ENCODE assay signal across 32 cellular contexts in the genomic region with DNA sequence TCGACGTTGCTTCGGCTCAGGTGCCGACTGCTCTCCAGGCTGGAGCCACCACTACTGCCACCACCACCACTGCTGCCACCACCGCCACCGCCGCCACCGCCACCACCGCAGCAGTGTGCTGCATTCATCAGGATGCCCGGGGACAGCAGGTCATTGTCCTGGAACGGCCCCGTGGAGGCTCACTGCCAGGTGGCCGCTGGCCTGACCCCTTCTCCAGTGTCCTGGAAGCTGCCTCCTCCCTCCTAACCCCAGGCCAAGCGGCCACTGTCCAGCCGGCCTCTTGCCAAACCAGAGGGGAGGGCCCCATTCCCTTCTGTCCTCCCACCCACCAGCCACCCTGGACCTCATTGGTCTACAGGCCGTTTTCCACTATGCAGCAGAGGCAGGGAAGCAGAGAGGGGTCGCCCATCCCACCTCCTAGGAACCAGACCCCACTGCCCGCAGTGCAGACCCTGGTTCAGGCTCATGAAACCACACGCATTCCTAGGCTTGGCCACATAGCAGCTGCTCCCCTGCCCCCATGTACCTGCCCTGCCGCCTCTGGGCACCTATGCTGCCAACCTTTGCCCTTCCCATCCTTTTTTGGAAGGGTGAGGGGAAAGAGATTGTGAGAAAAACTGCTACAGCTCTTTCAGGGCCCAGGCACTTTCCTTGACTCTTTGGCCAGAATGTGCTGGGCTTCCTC. TPM values are rescaled to one million over a fixed set of nuclear protein-coding genes. Genes with fewer than 3 reads are reported as not detected.
DNase-seq lines count a peak whose midpoint lies in the region; ATAC-seq, FAIRE-seq and TF ChIP-seq lines count a peak whose summit lies in the region.
"Had no signal": no experiment of that assay in that cellular context is flagged by ENCODE, and none has a peak within 500 bp of the region (broad histone marks: within the 10 kb centered on the region; RNA-seq: fewer than 3 reads in every experiment).

No MANE protein-coding gene starts in this region.

- no peaks in the 10 kb centered on the region for H3K79me2 ChIP-seq in HepG2 (ENCODE audit: insufficient read depth, low read length)

- CTCF ChIA-PET in HepG2 (lab: Yijun Ruan, JAX; ENCODE audit: low intra/inter-chr PET ratio, low total read pairs) = no interaction called here
- CTCF ChIA-PET in activated CD8-positive, alpha-beta T cell treated with anti-CD3 and anti-CD28 coated beads, Interleukin-2, amount 10 ng/mL, durations not matched to agents 7 days and 5 days (lab: Charles Lee) = no interaction called here

- WGBS in HepG2 (ENCODE audit: low lambda C conversion rate) = 84% methylated on average over 16 of the region's 20 CpGs

- no peak overlapping the region for H3K9ac ChIP-seq in duodenal mucosa (ENCODE audit: low read depth in 1 of 2, low read length in 2 of 2)
- H3K9ac ChIP-seq in HepG2 (ENCODE audit: insufficient read depth, low read depth, low read length) = no peak overlapping the region

- H3K9me3 Mint-ChIP-seq in effector memory CD8-positive, alpha-beta T cell = no peaks in the 10 kb centered on the region
- no peaks in the 10 kb centered on the region for H3K9me3 Mint-ChIP-seq in activated CD8-positive, alpha-beta T cell treated with anti-CD3 and anti-CD28 coated beads, Interleukin-2, amount 10 ng/mL, durations not matched to agents 7 days and 5 days (ENCODE audit: insufficient read depth)
- H3K9me3 Mint-ChIP-seq: activated naive CD4-positive, alpha-beta T cell treated with anti-CD3 and anti-CD28 coated beads, Interleukin-2, amount 50 U/mL, for 24 hours; activated T-helper 2 cell treated with anti-CD3 and anti-CD28 coated beads, Interferon-gamma antibody, Interleukin-2, Interleukin-4, amounts not matched to agents 10 μg/mL and 5 μg/mL and 100 μg/mL, durations not matched to agents 14 hours and 24 hours and 36 hours; CD8-positive, alpha-beta memory T cell; stimulated activated memory B cell treated with anti-CD40 and anti-IgM and Interleukin-4, amounts not matched to agents 10 μg/mL and 1 μg/mL and 100 μg/mL, for 72 hours had no signal

- H3K4me3 ChIP-seq in RWPE2 (ENCODE audit: severe bottlenecking) (no peak overlapping the region), duodenal mucosa (ENCODE audit: low read depth in 1 of 2, low read length in 2 of 2) (no peak overlapping the region), HepG2 (replicated peaks in 1 of 3; ENCODE audit: insufficient read depth in 1 of 3, low read depth in 2 of 3, low read length in 3 of 3) (no peak overlapping the region)
- H3K4me3 ChIP-seq: cardiac muscle cell, HAP-1, lower lobe of right lung, SJSA1, upper lobe of left lung had no signal

- TF ChIP-seq CTCF in RWPE2 (IDR thresholded peaks at IDR 0.05; ENCODE audit: poor library complexity, severe bottlenecking) = no peak
- no peak for TF ChIP-seq CTCF in HepG2 (CRISPR knock-in tag; IDR thresholded peaks at IDR 0.05)

- no peaks in the 10 kb centered on the region for H3K27me3 Mint-ChIP-seq in effector memory CD8-positive, alpha-beta T cell
- H3K27me3 Mint-ChIP-seq in activated CD8-positive, alpha-beta T cell treated with anti-CD3 and anti-CD28 coated beads, Interleukin-2, amount 10 ng/mL, durations not matched to agents 7 days and 5 days (ENCODE audit: low read depth) = no peaks in the 10 kb centered on the region
- H3K27me3 Mint-ChIP-seq: activated CD4-positive, alpha-beta T cell treated with anti-CD3 and anti-CD28 coated beads for 36 hours; activated naive CD4-positive, alpha-beta T cell treated with anti-CD3 and anti-CD28 coated beads, Interleukin-2, amount 50 U/mL, for 24 hours; CD8-positive, alpha-beta memory T cell; stimulated activated memory B cell treated with anti-CD40 and anti-IgM and Interleukin-4, amounts not matched to agents 10 μg/mL and 1 μg/mL and 100 μg/mL, for 72 hours had no signal

- intact Hi-C loops in HepG2 (cut with micrococcal nuclease; ENCODE audit: unreplicated experiment) = no loop called here
- intact Hi-C loops in sciatic nerve (cut with DNase I) = no loop called here

- no peak for TF ChIP-seq POLR2A in HepG2 (IDR thresholded peaks at IDR 0.05; ENCODE audit: insufficient read depth in 1 of 2, low read depth in 2 of 2, low read length in 2 of 2)

- ATAC-seq in RWPE2 (ENCODE audit: low read depth) = no peak
- no peak for ATAC-seq in HepG2
- ATAC-seq in sciatic nerve = peak; percentile 73
- ATAC-seq in effector memory CD8-positive, alpha-beta T cell (replicated peaks) = no peak
- ATAC-seq in HG03460 (IDR thresholded peaks at IDR 0.05; ENCODE audit: unreplicated experiment) = no peak
- ATAC-seq in GM19324 (IDR thresholded peaks at IDR 0.05; ENCODE audit: low FRiP score, unreplicated experiment) = no peak
- no peak for ATAC-seq in activated CD8-positive, alpha-beta T cell treated with anti-CD3 and anti-CD28 coated beads, Interleukin-2, amount 10 ng/mL, durations not matched to agents 7 days and 5 days
- ATAC-seq: activated CD4-positive, alpha-beta T cell treated with anti-CD3 and anti-CD28 coated beads for 36 hours; lower lobe of right lung; stimulated activated memory B cell treated with anti-CD40 and anti-IgM and Interleukin-4, amounts not matched to agents 10 μg/mL and 1 μg/mL and 100 μg/mL, for 72 hours had no signal

- H3K4me2 ChIP-seq in HepG2 (ENCODE audit: low read depth, low read length) = no peak overlapping the region

- TF ChIP-seq RAD21 in HepG2 (CRISPR knock-in tag; IDR thresholded peaks at IDR 0.05) = no peak

- H2AFZ ChIP-seq in HepG2 (ENCODE audit: low read length) = no peak overlapping the region

- no peak overlapping the region for H3K4me3 Mint-ChIP-seq in effector memory CD8-positive, alpha-beta T cell
- H3K4me3 Mint-ChIP-seq in activated CD8-positive, alpha-beta T cell treated with anti-CD3 and anti-CD28 coated beads, Interleukin-2, amount 10 ng/mL, durations not matched to agents 7 days and 5 days = no peak overlapping the region
- H3K4me3 Mint-ChIP-seq: activated CD4-positive, alpha-beta T cell treated with anti-CD3 and anti-CD28 coated beads for 36 hours; activated naive CD4-positive, alpha-beta T cell treated with anti-CD3 and anti-CD28 coated beads, Interleukin-2, amount 50 U/mL, for 24 hours; CD8-positive, alpha-beta memory T cell; stimulated activated memory B cell treated with anti-CD40 and anti-IgM and Interleukin-4, amounts not matched to agents 10 μg/mL and 1 μg/mL and 100 μg/mL, for 72 hours had no signal

- no peak for FAIRE-seq in HepG2 (lab: Jason Lieb, UNC)
- FAIRE-seq: GM18507, keratinocyte, RCC 7860 had no signal

- H3K27me3 ChIP-seq in RWPE2 (ENCODE audit: insufficient read depth, poor library complexity, severe bottlenecking) (no peaks in the 10 kb centered on the region), duodenal mucosa (ENCODE audit: control insufficient read depth in 1 of 2, insufficient read depth in 2 of 2, low read length in 2 of 2) (no peaks in the 10 kb centered on the region), HepG2 (ENCODE audit: control insufficient read depth in 1 of 2, insufficient read depth in 2 of 2, low read length in 2 of 2) (no peaks in the 10 kb centered on the region)
- H3K27me3 ChIP-seq: BE2C, cardiac muscle cell, SJSA1, upper lobe of left lung had no signal

- H3K9me3 ChIP-seq in RWPE2 (ENCODE audit: severe bottlenecking) (no peaks in the 10 kb centered on the region), duodenal mucosa (ENCODE audit: control insufficient read depth in 1 of 2, low read length in 2 of 2) (no peaks in the 10 kb centered on the region), HepG2 (ENCODE audit: low read length) (no peaks in the 10 kb centered on the region)
- H3K9me3 ChIP-seq: BE2C, HAP-1, lower lobe of right lung, SJSA1, upper lobe of left lung had no signal

- no TSS peak for BruUV-seq in HepG2 (replicated peaks; lab: Mats Ljungman, UMichigan)

- H3K36me3 Mint-ChIP-seq in effector memory CD8-positive, alpha-beta T cell (ENCODE audit: insufficient read depth) = no peaks in the 10 kb centered on the region
- no peaks in the 10 kb centered on the region for H3K36me3 Mint-ChIP-seq in activated CD8-positive, alpha-beta T cell treated with anti-CD3 and anti-CD28 coated beads, Interleukin-2, amount 10 ng/mL, durations not matched to agents 7 days and 5 days (ENCODE audit: low read depth)
- H3K36me3 Mint-ChIP-seq: stimulated activated memory B cell treated with anti-CD40 and anti-IgM and Interleukin-4, amounts not matched to agents 10 μg/mL and 1 μg/mL and 100 μg/mL, for 72 hours had no signal

- no peak overlapping the region for H3K27ac Mint-ChIP-seq in effector memory CD8-positive, alpha-beta T cell
- H3K27ac Mint-ChIP-seq in activated CD8-positive, alpha-beta T cell treated with anti-CD3 and anti-CD28 coated beads, Interleukin-2, amount 10 ng/mL, durations not matched to agents 7 days and 5 days = no peak overlapping the region
- H3K27ac Mint-ChIP-seq: activated CD4-positive, alpha-beta T cell treated with anti-CD3 and anti-CD28 coated beads for 36 hours; activated naive CD4-positive, alpha-beta T cell treated with anti-CD3 and anti-CD28 coated beads, Interleukin-2, amount 50 U/mL, for 24 hours; activated T-helper 2 cell treated with anti-CD3 and anti-CD28 coated beads, Interferon-gamma antibody, Interleukin-2, Interleukin-4, amounts not matched to agents 10 μg/mL and 5 μg/mL and 100 μg/mL, durations not matched to agents 14 hours and 24 hours and 36 hours; CD8-positive, alpha-beta memory T cell; stimulated activated memory B cell treated with anti-CD40 and anti-IgM and Interleukin-4, amounts not matched to agents 10 μg/mL and 1 μg/mL and 100 μg/mL, for 72 hours had no signal

- H3K4me1 ChIP-seq in RWPE2 (ENCODE audit: insufficient read depth, poor library complexity, severe bottlenecking) (no peaks in the 10 kb centered on the region), duodenal mucosa (ENCODE audit: control insufficient read depth in 1 of 2, insufficient read depth in 2 of 2, low read length in 2 of 2) (peaks cover 14 to 15% of the 10 kb centered on the region in 2 donors), HepG2 (ENCODE audit: insufficient read depth, low read length) (peaks cover 12% of the 10 kb centered on the region)
- H3K4me1 ChIP-seq: BE2C, HAP-1, lower lobe of right lung, SJSA1, upper lobe of left lung had no signal

- no peaks in the 10 kb centered on the region for H3K4me1 Mint-ChIP-seq in effector memory CD8-positive, alpha-beta T cell (ENCODE audit: low read depth in 2 of 2)
- H3K4me1 Mint-ChIP-seq in activated CD8-positive, alpha-beta T cell treated with anti-CD3 and anti-CD28 coated beads, Interleukin-2, amount 10 ng/mL, durations not matched to agents 7 days and 5 days (ENCODE audit: low read depth) = peaks cover 3% of the 10 kb centered on the region
- H3K4me1 Mint-ChIP-seq: activated naive CD4-positive, alpha-beta T cell treated with anti-CD3 and anti-CD28 coated beads, Interleukin-2, amount 50 U/mL, for 24 hours; CD8-positive, alpha-beta memory T cell had no signal

- in situ Hi-C loops in HepG2 (cut with HindIII; ENCODE audit: extremely low pct_ligation_motif_present, low pct_unique_long_range_greater_than_20kb) = no loop called here

- POLR2A ChIA-PET in HepG2 (lab: Yijun Ruan, JAX) = no interaction called here
- POLR2A ChIA-PET in activated CD8-positive, alpha-beta T cell treated with anti-CD3 and anti-CD28 coated beads, Interleukin-2, amount 10 ng/mL, durations not matched to agents 7 days and 5 days (lab: Charles Lee) = interaction anchor here (1.4 kb wide), 1 partner anchor 13 kb away, joined by 6 read pairs; no protein-coding TSS in a partner anchor

- TF ChIP-seq EP300 in HepG2 (IDR thresholded peaks at IDR 0.05; ENCODE audit: low read depth in 2 of 2, low read length in 2 of 2) = no peak
- TF ChIP-seq EP300 in HepG2 (CRISPR knock-in tag; IDR thresholded peaks at IDR 0.05; ENCODE audit: borderline replicate concordance) = no peak

- H3K36me3 ChIP-seq in RWPE2 (ENCODE audit: low read depth) (no peaks in the 10 kb centered on the region), duodenal mucosa (ENCODE audit: control insufficient read depth in 1 of 2, insufficient read depth in 2 of 2, low read length in 2 of 2) (peaks cover 0 to 17% of the 10 kb centered on the region in 2 donors), HepG2 (replicated peaks in 1 of 2; ENCODE audit: control insufficient read depth in 1 of 2, insufficient read depth in 2 of 2, low read length in 2 of 2) (peaks cover under 1 to 3% of the 10 kb centered on the region in 2 experiments; a peak in 3 of 5 replicates)
- H3K36me3 ChIP-seq: BE2C, cardiac muscle cell, HAP-1, SJSA1 had no signal

- H3K27ac ChIP-seq in RWPE2 (ENCODE audit: poor library complexity, severe bottlenecking) = no peak overlapping the region
- H3K27ac ChIP-seq in duodenal mucosa (ENCODE audit: low read depth, low read length) = peak overlapping the region; percentile 5
- peak overlapping the region; percentile 44 for H3K27ac ChIP-seq in HepG2 (ENCODE audit: extremely low read length, insufficient read depth, low read length)
- H3K27ac ChIP-seq: cardiac muscle cell, lower lobe of right lung, SJSA1, upper lobe of left lung, VCaP had no signal

- no peaks in the 10 kb centered on the region for H4K20me1 ChIP-seq in HepG2 (ENCODE audit: insufficient read depth, low read length)

- DNase-seq in RWPE2 (ENCODE audit: low spot score) (peak; percentile 63), HepG2 (ENCODE audit: low spot score) (no peak), sciatic nerve (ENCODE audit: low spot score) (no peak)
- DNase-seq in effector memory CD8-positive, alpha-beta T cell = no peak
- no peak for DNase-seq in activated CD8-positive, alpha-beta T cell treated with anti-CD3 and anti-CD28 coated beads, Interleukin-2, amount 10 ng/mL, durations not matched to agents 7 days and 5 days
- DNase-seq: activated CD4-positive, alpha-beta T cell treated with anti-CD3 and anti-CD28 coated beads for 36 hours; activated CD8-positive, alpha-beta memory T cell treated with anti-CD3 and anti-CD28 coated beads for 24 hours; activated T-cell treated with anti-CD3 and anti-CD28 coated beads for 4 hours; aorta; cortex of kidney; EL; erythroblast; lower lobe of right lung; NCI-H2107; NCI-H748 treated with DMSO at 0.1 percent for 48 hours; T-helper 9 cell had no signal

RNA-seq across cellular contexts. Expression of gene ARL6IP4, which starts 15.2 kb away (rescaled TPM):
- total RNA-seq in HepG2 (2016; rRNA removed; fragmentation: Illumina TruSeq; extraction: Trizol) = 178 and 220 TPM in 2 replicates
- total RNA-seq in HepG2 (2016; cell fraction: cytosol; rRNA removed; fragmentation: Illumina TruSeq; extraction: Trizol; ENCODE audit: low read depth) = 710 and 791 TPM in 2 replicates
- 169 and 227 TPM in 2 replicates for total RNA-seq in HepG2 (2016; cell fraction: insoluble cytoplasmic fraction; rRNA removed; fragmentation: Illumina TruSeq; extraction: Trizol)
- total RNA-seq in HepG2 (2016; cell fraction: membrane; rRNA removed; fragmentation: Illumina TruSeq; extraction: Trizol) = 491 and 557 TPM in 2 replicates
- 80.1 and 103 TPM in 2 replicates for total RNA-seq in HepG2 (2016; cell fraction: nucleus; rRNA removed; fragmentation: Illumina TruSeq; extraction: Trizol)
- 155 and 179 TPM in 2 replicates for polyA plus RNA-seq in HepG2 (2011; rRNA removed)
- 176 and 208 TPM in 2 replicates for polyA plus RNA-seq in HepG2 (2011; cell fraction: cytosol; rRNA removed)
- 332 and 368 TPM in 2 replicates for polyA plus RNA-seq in HepG2 (2011; cell fraction: nucleus; rRNA removed)
- polyA plus RNA-seq in HepG2 (2012) = 109 and 121 TPM in 2 replicates
- 761 and 860 TPM in 2 replicates for polyA plus RNA-seq in HepG2 (2016; cell fraction: cytosol; fragmentation: Illumina TruSeq; extraction: Trizol; ENCODE audit: low read depth)
- polyA plus RNA-seq in HepG2 (2016; cell fraction: insoluble cytoplasmic fraction; fragmentation: Illumina TruSeq; extraction: Trizol; ENCODE audit: low read depth) = 159 and 186 TPM in 2 replicates
- 440 and 496 TPM in 2 replicates for polyA plus RNA-seq in HepG2 (2016; cell fraction: membrane; fragmentation: Illumina TruSeq; extraction: Trizol; ENCODE audit: low read depth)
- polyA plus RNA-seq in HepG2 (2016; cell fraction: nucleus; fragmentation: Illumina TruSeq; extraction: Trizol; ENCODE audit: insufficient read depth, low read depth) = 178 and 189 TPM in 2 replicates
- polyA minus RNA-seq in HepG2 (2011; rRNA and poly(A)+ RNA removed; ENCODE audit: low replicate concordance) = 30.5 and 34.7 TPM in 2 replicates
- 30.8 and 31.7 TPM in 2 replicates for polyA minus RNA-seq in HepG2 (2011; cell fraction: cytosol; rRNA and poly(A)+ RNA removed)
- 19.3 and 22.6 TPM in 2 replicates for polyA minus RNA-seq in HepG2 (2011; cell fraction: nucleus; rRNA and poly(A)+ RNA removed)
- 136 TPM for total RNA-seq in sciatic nerve
- total RNA-seq in activated CD8-positive, alpha-beta T cell treated with anti-CD3 and anti-CD28 coated beads, Interleukin-2, amount 10 ng/mL, durations not matched to agents 7 days and 5 days = 100 to 1,000 TPM; 204 to 213 TPM

RNA-seq across cellular contexts. Expression of gene OGFOD2, which starts 20.6 kb away (rescaled TPM):
- total RNA-seq in HepG2 (2016; rRNA removed; fragmentation: Illumina TruSeq; extraction: Trizol) (10.6 and 14.6 TPM in 2 replicates), sciatic nerve (12.8 TPM)
- 4.5 and 4.8 TPM in 2 replicates for total RNA-seq in HepG2 (2016; cell fraction: cytosol; rRNA removed; fragmentation: Illumina TruSeq; extraction: Trizol; ENCODE audit: low read depth)
- total RNA-seq in HepG2 (2016; cell fraction: insoluble cytoplasmic fraction; rRNA removed; fragmentation: Illumina TruSeq; extraction: Trizol) = 12.7 and 14.8 TPM in 2 replicates
- total RNA-seq in HepG2 (2016; cell fraction: membrane; rRNA removed; fragmentation: Illumina TruSeq; extraction: Trizol) = 8.7 and 8.8 TPM in 2 replicates
- 11.1 and 14.0 TPM in 2 replicates for total RNA-seq in HepG2 (2016; cell fraction: nucleus; rRNA removed; fragmentation: Illumina TruSeq; extraction: Trizol)
- polyA plus RNA-seq in HepG2 (2011; rRNA removed) = 13.2 and 15.5 TPM in 2 replicates
- 10.6 and 23.9 TPM in 2 replicates for polyA plus RNA-seq in HepG2 (2011; cell fraction: cytosol; rRNA removed)
- polyA plus RNA-seq in HepG2 (2011; cell fraction: nucleus; rRNA removed) = 115 and 150 TPM in 2 replicates
- 6.2 and 7.8 TPM in 2 replicates for polyA plus RNA-seq in HepG2 (2012)
- polyA plus RNA-seq in HepG2 (2016; cell fraction: cytosol; fragmentation: Illumina TruSeq; extraction: Trizol; ENCODE audit: low read depth) = 7.1 and 7.6 TPM in 2 replicates
- polyA plus RNA-seq in HepG2 (2016; cell fraction: insoluble cytoplasmic fraction; fragmentation: Illumina TruSeq; extraction: Trizol; ENCODE audit: low read depth) = 14.3 and 16.0 TPM in 2 replicates
- 10.5 and 12.0 TPM in 2 replicates for polyA plus RNA-seq in HepG2 (2016; cell fraction: membrane; fragmentation: Illumina TruSeq; extraction: Trizol; ENCODE audit: low read depth)
- polyA plus RNA-seq in HepG2 (2016; cell fraction: nucleus; fragmentation: Illumina TruSeq; extraction: Trizol; ENCODE audit: insufficient read depth, low read depth) = 40.3 and 43.3 TPM in 2 replicates
- 20.5 and 24.4 TPM in 2 replicates for polyA minus RNA-seq in HepG2 (2011; rRNA and poly(A)+ RNA removed; ENCODE audit: low replicate concordance)
- 6.2 and 10.0 TPM in 2 replicates for polyA minus RNA-seq in HepG2 (2011; cell fraction: cytosol; rRNA and poly(A)+ RNA removed)
- 14.0 and 15.5 TPM in 2 replicates for polyA minus RNA-seq in HepG2 (2011; cell fraction: nucleus; rRNA and poly(A)+ RNA removed)
- 10 to 100 TPM; 24.1 to 27.0 TPM for total RNA-seq in activated CD8-positive, alpha-beta T cell treated with anti-CD3 and anti-CD28 coated beads, Interleukin-2, amount 10 ng/mL, durations not matched to agents 7 days and 5 days

RNA-seq across cellular contexts. Expression of gene ABCB9, which starts 29.4 kb away (rescaled TPM):
- total RNA-seq in HepG2 (2016; rRNA removed; fragmentation: Illumina TruSeq; extraction: Trizol) (3.4 and 6.0 TPM in 2 replicates), sciatic nerve (7.3 TPM)
- 2.0 and 2.1 TPM in 2 replicates for total RNA-seq in HepG2 (2016; cell fraction: cytosol; rRNA removed; fragmentation: Illumina TruSeq; extraction: Trizol; ENCODE audit: low read depth)
- total RNA-seq in HepG2 (2016; cell fraction: insoluble cytoplasmic fraction; rRNA removed; fragmentation: Illumina TruSeq; extraction: Trizol) = 3.8 and 6.2 TPM in 2 replicates
- 4.2 and 4.6 TPM in 2 replicates for total RNA-seq in HepG2 (2016; cell fraction: membrane; rRNA removed; fragmentation: Illumina TruSeq; extraction: Trizol)
- 7.6 and 8.0 TPM in 2 replicates for total RNA-seq in HepG2 (2016; cell fraction: nucleus; rRNA removed; fragmentation: Illumina TruSeq; extraction: Trizol)
- polyA plus RNA-seq in HepG2 (2011; rRNA removed) = 4.8 and 5.1 TPM in 2 replicates
- polyA plus RNA-seq in HepG2 (2011; cell fraction: cytosol; rRNA removed) = 2.5 and 4.1 TPM in 2 replicates
- polyA plus RNA-seq in HepG2 (2011; cell fraction: nucleus; rRNA removed) = 9.9 and 12.0 TPM in 2 replicates
- polyA plus RNA-seq in HepG2 (2012) = 2.4 and 3.6 TPM in 2 replicates
- polyA plus RNA-seq in HepG2 (2016; cell fraction: cytosol; fragmentation: Illumina TruSeq; extraction: Trizol; ENCODE audit: low read depth) = 0.78 and 1.3 TPM in 2 replicates
- polyA plus RNA-seq in HepG2 (2016; cell fraction: insoluble cytoplasmic fraction; fragmentation: Illumina TruSeq; extraction: Trizol; ENCODE audit: low read depth) = 2.3 and 4.0 TPM in 2 replicates
- polyA plus RNA-seq in HepG2 (2016; cell fraction: membrane; fragmentation: Illumina TruSeq; extraction: Trizol; ENCODE audit: low read depth) = 1.7 and 2.1 TPM in 2 replicates
- 12.6 and 14.0 TPM in 2 replicates for polyA plus RNA-seq in HepG2 (2016; cell fraction: nucleus; fragmentation: Illumina TruSeq; extraction: Trizol; ENCODE audit: insufficient read depth, low read depth)
- 16.7 and 18.1 TPM in 2 replicates for polyA minus RNA-seq in HepG2 (2011; rRNA and poly(A)+ RNA removed; ENCODE audit: low replicate concordance)
- polyA minus RNA-seq in HepG2 (2011; cell fraction: cytosol; rRNA and poly(A)+ RNA removed) = 4.4 and 4.7 TPM in 2 replicates
- polyA minus RNA-seq in HepG2 (2011; cell fraction: nucleus; rRNA and poly(A)+ RNA removed) = 9.8 and 10.9 TPM in 2 replicates
- total RNA-seq in activated CD8-positive, alpha-beta T cell treated with anti-CD3 and anti-CD28 coated beads, Interleukin-2, amount 10 ng/mL, durations not matched to agents 7 days and 5 days = 1 to 10 TPM; 5.9 to 6.0 TPM
